ENCODE assay signal across 15 cellular contexts in the genomic region with DNA sequence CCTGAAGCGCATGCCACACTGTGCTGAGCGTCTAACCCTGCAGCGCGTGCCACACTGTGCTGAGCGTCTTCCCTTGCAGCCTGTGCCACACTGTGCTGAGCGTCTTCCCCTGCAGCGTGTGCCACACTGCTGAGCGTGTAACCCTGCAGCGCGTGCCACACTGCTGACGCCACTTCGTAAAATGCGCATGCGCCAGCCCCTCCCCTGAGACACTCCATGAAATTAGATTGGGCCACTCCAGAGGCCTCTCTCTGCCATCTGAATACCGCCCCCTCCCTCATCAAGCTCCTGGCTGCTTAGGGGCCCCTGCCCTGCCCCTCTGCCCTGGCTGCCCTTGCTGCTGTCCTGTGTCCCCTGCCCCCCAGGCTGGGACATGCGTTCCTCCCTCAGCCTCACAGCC.
"Had no signal": no experiment of that assay in that cellular context is flagged by ENCODE, and none has a peak within 500 bp of the region (broad histone marks: within the 10 kb centered on the region; RNA-seq: fewer than 3 reads in every experiment).

No MANE protein-coding gene starts in this region.

- H3K4me3 Mint-ChIP-seq: activated naive CD8-positive, alpha-beta T cell treated with anti-CD3 and anti-CD28 coated beads, Interleukin-2, amount 10 ng/mL, durations not matched to agents 7 days and 5 days; activated T-cell treated with anti-CD3 and anti-CD28 coated beads, Interleukin-2, amount 50 U/mL, for 72 hours; nephron had no signal

- H3K9me3 Mint-ChIP-seq: activated naive CD8-positive, alpha-beta T cell treated with anti-CD3 and anti-CD28 coated beads, Interleukin-2, amount 10 ng/mL, durations not matched to agents 7 days and 5 days; activated T-cell treated with anti-CD3 and anti-CD28 coated beads, Interleukin-2, amount 50 U/mL, for 72 hours; nephron had no signal

- ATAC-seq: activated T-cell treated with anti-CD3 and anti-CD28 coated beads, Interleukin-2, amount 50 U/mL, for 72 hours had no signal

- DNase-seq: activated CD4-positive, CD25-positive, alpha-beta regulatory T cell; activated gamma-delta T cell treated with Interleukin-2 at 50 U/mL for 16 hours; activated naive CD8-positive, alpha-beta T cell treated with anti-CD3 and anti-CD28 coated beads, Interleukin-2, amount 10 ng/mL, durations not matched to agents 7 days and 5 days; activated T-cell treated with anti-CD3 and anti-CD28 coated beads, Interleukin-2, amount 50 U/mL, for 72 hours; anterior cingulate cortex; colonic mucosa; effector CD4-positive, alpha-beta T cell; heart right ventricle; left ventricle myocardium inferior; mesenchymal stem cell; stimulated activated CD4-positive, alpha-beta T cell treated with anti-CD3 and anti-CD28 coated beads, Interleukin-4, amount 100 ng/mL, for 1 hour; stimulated activated CD8-positive, alpha-beta memory T cell treated with anti-CD3 and anti-CD28 coated beads, Interleukin-4, amount 100 ng/mL, for 48 hours; T-helper 2 cell; thyroid gland had no signal

- H3K27me3 Mint-ChIP-seq: activated naive CD8-positive, alpha-beta T cell treated with anti-CD3 and anti-CD28 coated beads, Interleukin-2, amount 10 ng/mL, durations not matched to agents 7 days and 5 days had no signal

- H3K27ac Mint-ChIP-seq: activated naive CD8-positive, alpha-beta T cell treated with anti-CD3 and anti-CD28 coated beads, Interleukin-2, amount 10 ng/mL, durations not matched to agents 7 days and 5 days; activated T-cell treated with anti-CD3 and anti-CD28 coated beads, Interleukin-2, amount 50 U/mL, for 72 hours; nephron had no signal

- H3K4me1 Mint-ChIP-seq: nephron had no signal
